ENCODE assay signal across 8 cellular contexts in the genomic region with DNA sequence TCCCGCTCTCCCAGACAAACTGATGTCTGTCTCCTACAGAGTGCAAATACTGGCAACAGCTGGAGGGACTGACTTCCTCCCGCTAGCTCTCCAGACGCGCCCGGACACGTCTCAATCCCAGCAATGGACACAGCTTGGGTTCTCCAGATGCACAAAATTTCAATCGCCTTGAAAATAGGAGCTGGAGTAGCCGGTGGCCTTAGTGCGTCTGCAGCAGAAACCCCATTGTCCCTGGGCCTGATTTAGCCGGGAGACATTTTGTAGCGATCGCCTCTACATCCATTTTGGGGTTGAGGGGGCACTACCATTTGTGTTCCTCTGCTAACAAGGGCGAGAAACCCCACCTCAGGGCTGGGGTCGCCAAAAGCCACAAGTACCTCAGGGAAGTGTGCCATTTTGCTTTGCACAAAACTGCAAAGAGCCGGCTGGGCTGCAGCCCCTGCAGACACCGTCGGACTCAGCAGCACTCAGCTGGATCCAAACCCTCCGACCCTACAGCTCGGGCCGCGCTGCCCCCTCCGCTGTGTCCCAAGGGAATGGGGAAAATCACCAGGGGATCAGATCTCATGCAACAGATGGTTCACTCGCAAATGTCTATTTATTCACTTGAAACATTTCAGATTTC. TPM values are rescaled to one million over a fixed set of nuclear protein-coding genes. Genes with fewer than 3 reads are reported as not detected.
A peak's percentile ranks its signal among the peaks of the same experiment; 100 is the strongest.
DNase-seq lines count a peak whose midpoint lies in the region; ATAC-seq and TF ChIP-seq lines count a peak whose summit lies in the region.

No MANE protein-coding gene starts in this region.

- DNase-seq in Right ventricle myocardium superior (no peak), cardiac septum (ENCODE audit: low spot score) (no peak), medulla oblongata (ENCODE audit: extremely low spot score) (peak; percentile 40), GM13976 (ENCODE audit: low spot score) (no peak), NCI-H2029 treated with DMSO at 0.1 percent for 48 hours (lab: John Stamatoyannopoulos, UW) (no peak)
- DNase-seq in effector CD8-positive, alpha-beta T cell (lab: John Stamatoyannopoulos, UW) = no peak
- DNase-seq in activated CD8-positive, alpha-beta T cell treated with anti-CD3 and anti-CD28 coated beads for 36 hours = no peak

- intact Hi-C loops in Right ventricle myocardium superior (cut with DNase I) (no loop called here), cardiac septum (cut with DNase I) (loop anchor here (5.0 to 10.0 kb wide), 2 partner anchors 172 to 220 kb away; a partner anchor contains a TSS)
- intact Hi-C loops in activated CD8-positive, alpha-beta T cell treated with anti-CD3 and anti-CD28 coated beads for 36 hours (cut with micrococcal nuclease) = no loop called here

- no peak overlapping the region for H3K27ac Mint-ChIP-seq in activated CD8-positive, alpha-beta T cell treated with anti-CD3 and anti-CD28 coated beads for 36 hours

- H3K4me1 Mint-ChIP-seq in activated CD8-positive, alpha-beta T cell treated with anti-CD3 and anti-CD28 coated beads for 36 hours (ENCODE audit: low read depth) = peaks cover 29% of the 10 kb centered on the region

- in situ Hi-C loops in GM13976 (cut with MboI; ENCODE audit: low sequenced_read_pairs, unreplicated experiment) = no loop called here

- no peak for TF ChIP-seq CTCF in GM13976 (IDR thresholded peaks at IDR 0.05; ENCODE audit: borderline replicate concordance, control extremely low read depth, extremely low read depth, insufficient read depth, missing control alignments)
- no peak for TF ChIP-seq CTCF in activated CD8-positive, alpha-beta T cell treated with anti-CD3 and anti-CD28 coated beads for 36 hours (IDR thresholded peaks at IDR 0.05)

- H3K36me3 Mint-ChIP-seq in activated CD8-positive, alpha-beta T cell treated with anti-CD3 and anti-CD28 coated beads for 36 hours (ENCODE audit: low read depth) = no peaks in the 10 kb centered on the region

- ATAC-seq in Right ventricle myocardium superior (ENCODE audit: poor library complexity) = peak; percentile 56
- ATAC-seq in activated CD8-positive, alpha-beta T cell treated with anti-CD3 and anti-CD28 coated beads for 36 hours = no peak

- peaks cover 9% of the 10 kb centered on the region for H3K27me3 Mint-ChIP-seq in activated CD8-positive, alpha-beta T cell treated with anti-CD3 and anti-CD28 coated beads for 36 hours

- peak overlapping the region; percentile 52 for H3K27ac ChIP-seq in angular gyrus (ENCODE audit: low read depth, low read length)

- H3K4me3 Mint-ChIP-seq in activated CD8-positive, alpha-beta T cell treated with anti-CD3 and anti-CD28 coated beads for 36 hours = no peak overlapping the region

- CTCF ChIA-PET in activated CD8-positive, alpha-beta T cell treated with anti-CD3 and anti-CD28 coated beads for 36 hours (lab: Charles Lee) = interaction anchor here (0.7 kb wide), 1 partner anchor 10 kb away, joined by 3 read pairs; no protein-coding TSS in a partner anchor

- H3K9me3 Mint-ChIP-seq in activated CD8-positive, alpha-beta T cell treated with anti-CD3 and anti-CD28 coated beads for 36 hours = no peaks in the 10 kb centered on the region

- POLR2A ChIA-PET in activated CD8-positive, alpha-beta T cell treated with anti-CD3 and anti-CD28 coated beads for 36 hours (lab: Charles Lee) = interaction anchor here (0.6 kb wide), 1 partner anchor 83 kb away, joined by 3 read pairs; no protein-coding TSS in a partner anchor

RNA-seq across cellular contexts. Expression of a gene that starts 5.9 kb away (rescaled TPM):
- not detected for total RNA-seq in Right ventricle myocardium superior
- not detected for total RNA-seq in cardiac septum
- not detected for total RNA-seq in activated CD8-positive, alpha-beta T cell treated with anti-CD3 and anti-CD28 coated beads for 36 hours

RNA-seq across cellular contexts. Expression of a gene that starts 20.4 kb away (rescaled TPM):
- total RNA-seq in Right ventricle myocardium superior (not detected), cardiac septum (0.16 TPM)
- total RNA-seq in activated CD8-positive, alpha-beta T cell treated with anti-CD3 and anti-CD28 coated beads for 36 hours = not detected
